Comparison of ENCODE assay signal across 26 cellular contexts in the genomic region with DNA sequence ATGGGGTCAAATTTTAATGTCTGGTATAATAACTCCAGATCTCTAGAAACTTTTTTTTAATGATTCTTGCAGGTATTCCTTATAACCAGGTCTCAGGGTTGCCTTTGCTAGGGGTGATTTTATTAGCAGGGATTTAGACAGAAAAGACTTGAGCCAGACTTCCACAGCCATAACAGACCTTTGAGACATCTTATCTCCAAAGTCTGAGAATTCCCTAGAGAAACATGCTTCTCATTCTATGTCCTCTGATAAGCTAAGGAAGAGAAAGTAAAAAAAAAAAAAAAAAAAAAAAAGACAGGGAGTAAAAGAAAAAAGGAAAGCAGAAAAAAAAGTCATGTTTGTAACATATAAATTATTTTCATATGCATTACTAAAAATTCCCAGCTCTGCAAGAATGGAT.
"Had no signal": no experiment of that assay in that cellular context is flagged by ENCODE, and none has a peak within 500 bp of the region (broad histone marks: within the 10 kb centered on the region; RNA-seq: fewer than 3 reads in every experiment).

No MANE protein-coding gene starts in this region.

- H2AFZ ChIP-seq: parathyroid adenoma had no signal

- H3K36me3 ChIP-seq: adrenal gland, ascending aorta, esophagus squamous epithelium, spleen, suprapubic skin, tibial artery had no signal

- H3K27me3 ChIP-seq: adrenal gland, ascending aorta, suprapubic skin, tibial artery had no signal

- DNase-seq: activated CD4-positive, alpha-beta T cell treated with anti-CD3 and anti-CD28 coated beads for 36 hours; activated CD4-positive, CD25-positive, alpha-beta regulatory T cell; activated CD8-positive, alpha-beta memory T cell treated with anti-CD3 and anti-CD28 coated beads, Interleukin-2, amount 10 ng/mL, durations not matched to agents 7 days and 5 days; activated CD8-positive, alpha-beta T cell treated with anti-CD3 and anti-CD28 coated beads, Interleukin-2, amount 10 ng/mL, durations not matched to agents 7 days and 5 days; activated T-cell treated with anti-CD3 and anti-CD28 coated beads, Interleukin-2, amount 50 U/mL, for 48 hours; adrenal gland; central memory CD4-positive, alpha-beta T cell; dermis blood vessel endothelial cell; effector CD4-positive, alpha-beta T cell; esophagus squamous epithelium; foreskin fibroblast; head of caudate nucleus; hippocampal formation; left cardiac atrium; left ventricle myocardium superior; naive B cell; nucleus accumbens; psoas muscle; spleen; stimulated activated naive CD4-positive, alpha-beta T cell; T-cell; tibial artery had no signal

- H3K4me3 ChIP-seq: adrenal gland, ascending aorta, esophagus squamous epithelium, psoas muscle, spleen, suprapubic skin, tibial artery had no signal

- H3K79me2 ChIP-seq: parathyroid adenoma had no signal

- H3K4me1 ChIP-seq: parathyroid adenoma had no signal

- H3K27ac ChIP-seq: adrenal gland, ascending aorta, epithelial cell of prostate, esophagus squamous epithelium, parathyroid adenoma, psoas muscle, spleen, suprapubic skin had no signal

- H3K9ac ChIP-seq: parathyroid adenoma had no signal

- ATAC-seq: activated CD4-positive, alpha-beta T cell treated with anti-CD3 and anti-CD28 coated beads for 36 hours; activated CD8-positive, alpha-beta memory T cell treated with anti-CD3 and anti-CD28 coated beads, Interleukin-2, amount 10 ng/mL, durations not matched to agents 7 days and 5 days; activated CD8-positive, alpha-beta T cell treated with anti-CD3 and anti-CD28 coated beads, Interleukin-2, amount 10 ng/mL, durations not matched to agents 7 days and 5 days; left cardiac atrium; left ventricle myocardium superior; psoas muscle; T-cell had no signal

- H3K9me3 ChIP-seq: adrenal gland, ascending aorta, esophagus squamous epithelium, psoas muscle, spleen, suprapubic skin, tibial artery had no signal
